In genomic region chr18:54879691-54880090, GRCh38 we compare ENCODE assay signal across 30 cellular contexts. TPM values are rescaled to one million over a fixed set of nuclear protein-coding genes. Genes with fewer than 3 reads are reported as not detected.
"Had no signal": no experiment of that assay in that cellular context is flagged by ENCODE, and none has a peak within 500 bp of the region (broad histone marks: within the 10 kb centered on the region; RNA-seq: fewer than 3 reads in every experiment).

No MANE protein-coding gene starts in this region.

- H3K27ac Mint-ChIP-seq: effector memory CD8-positive, alpha-beta T cell; memory B cell; naive thymus-derived CD4-positive, alpha-beta T cell; nephron; neural progenitor cell; stimulated activated memory B cell treated with anti-CD40 and anti-IgM and Interleukin-4, amounts not matched to agents 10 μg/mL and 1 μg/mL and 100 μg/mL, for 72 hours; stimulated activated naive CD8-positive, alpha-beta T cell treated with anti-CD3 and anti-CD28 coated beads, Interleukin-15, Interleukin-2, amounts not matched to agents 100 ng/mL and 50 ng/mL, for 24 hours had no signal

- H3K4me1 Mint-ChIP-seq: memory B cell; stimulated activated memory B cell treated with anti-CD40 and anti-IgM and Interleukin-4, amounts not matched to agents 10 μg/mL and 1 μg/mL and 100 μg/mL, for 72 hours had no signal

- H3K36me3 Mint-ChIP-seq: memory B cell; neural progenitor cell; stimulated activated memory B cell treated with anti-CD40 and anti-IgM and Interleukin-4, amounts not matched to agents 10 μg/mL and 1 μg/mL and 100 μg/mL, for 72 hours had no signal

- H3K27ac ChIP-seq: epithelial cell of prostate, gastrocnemius medialis, left ventricle myocardium inferior, lower lobe of right lung, neural progenitor cell, ovary, psoas muscle, sigmoid colon, spleen, thoracic aorta, tibial nerve, upper lobe of right lung, uterus had no signal

- H3K4me2 ChIP-seq: neural progenitor cell had no signal

- H3K27me3 Mint-ChIP-seq: effector memory CD8-positive, alpha-beta T cell; naive thymus-derived CD4-positive, alpha-beta T cell; stimulated activated memory B cell treated with anti-CD40 and anti-IgM and Interleukin-4, amounts not matched to agents 10 μg/mL and 1 μg/mL and 100 μg/mL, for 72 hours; stimulated activated naive CD8-positive, alpha-beta T cell treated with anti-CD3 and anti-CD28 coated beads, Interleukin-15, Interleukin-2, amounts not matched to agents 100 ng/mL and 50 ng/mL, for 24 hours had no signal

- H3K9me3 Mint-ChIP-seq: effector memory CD8-positive, alpha-beta T cell; memory B cell; nephron; stimulated activated memory B cell treated with anti-CD40 and anti-IgM and Interleukin-4, amounts not matched to agents 10 μg/mL and 1 μg/mL and 100 μg/mL, for 72 hours; stimulated activated naive CD8-positive, alpha-beta T cell treated with anti-CD3 and anti-CD28 coated beads, Interleukin-15, Interleukin-2, amounts not matched to agents 100 ng/mL and 50 ng/mL, for 24 hours had no signal

- H3K4me3 Mint-ChIP-seq: effector memory CD8-positive, alpha-beta T cell; memory B cell; naive thymus-derived CD4-positive, alpha-beta T cell; nephron; neural progenitor cell; stimulated activated memory B cell treated with anti-CD40 and anti-IgM and Interleukin-4, amounts not matched to agents 10 μg/mL and 1 μg/mL and 100 μg/mL, for 72 hours; stimulated activated naive CD8-positive, alpha-beta T cell treated with anti-CD3 and anti-CD28 coated beads, Interleukin-15, Interleukin-2, amounts not matched to agents 100 ng/mL and 50 ng/mL, for 24 hours had no signal

- H3K4me3 ChIP-seq: gastrocnemius medialis, left ventricle myocardium inferior, lower lobe of right lung, neural progenitor cell, ovary, psoas muscle, sigmoid colon, spleen, thoracic aorta, tibial nerve, upper lobe of right lung, uterus had no signal

- H3K27me3 ChIP-seq: gastrocnemius medialis, neural progenitor cell, ovary, sigmoid colon, spleen, tibial nerve, upper lobe of right lung, uterus had no signal

- H3K9ac ChIP-seq: neural progenitor cell had no signal

- H2AFZ ChIP-seq: neural progenitor cell had no signal

- DNase-seq: cerebellar nuclear complex; cortex of kidney; effector memory CD8-positive, alpha-beta T cell; foreskin fibroblast; gastrocnemius medialis; head of caudate nucleus; left cardiac atrium; left ventricle myocardium inferior; lower lobe of right lung; midbrain; naive thymus-derived CD4-positive, alpha-beta T cell; nucleus accumbens; ovary; posterior cingulate gyrus; psoas muscle; right cardiac atrium; sigmoid colon; spleen; stimulated activated CD4-positive, alpha-beta T cell treated with anti-CD3 and anti-CD28 coated beads, Interleukin-4, amount 100 ng/mL, for 4 hours; upper lobe of right lung; uterus had no signal

- H3K9me3 ChIP-seq: gastrocnemius medialis, left ventricle myocardium inferior, lower lobe of right lung, ovary, psoas muscle, sigmoid colon, spleen, thoracic aorta, tibial nerve, upper lobe of right lung, uterus had no signal

- H3K36me3 ChIP-seq: gastrocnemius medialis, left ventricle myocardium inferior, lower lobe of right lung, neural progenitor cell, ovary, sigmoid colon, spleen, thoracic aorta, tibial nerve, upper lobe of right lung, uterus had no signal

- H3K4me1 ChIP-seq: gastrocnemius medialis, left ventricle myocardium inferior, lower lobe of right lung, psoas muscle, sigmoid colon, spleen, tibial nerve, upper lobe of right lung, uterus had no signal

RNA-seq across cellular contexts. Expression of gene RAB27B, which starts 51.4 kb away (rescaled TPM):
- total RNA-seq: dermis microvascular lymphatic vessel endothelial cell had no signal
